ENCODE assay signal across 23 cellular contexts in genomic region chr6:114312931-114313330, GRCh38. TPM values are rescaled to one million over a fixed set of nuclear protein-coding genes. Genes with fewer than 3 reads are reported as not detected.
DNase-seq lines count a peak whose midpoint lies in the region; ATAC-seq and TF ChIP-seq lines count a peak whose summit lies in the region.
"Had no signal": no experiment of that assay in that cellular context is flagged by ENCODE, and none has a peak within 500 bp of the region (broad histone marks: within the 10 kb centered on the region; RNA-seq: fewer than 3 reads in every experiment).

No MANE protein-coding gene starts in this region.

- H3K27ac ChIP-seq in PC-3 (ENCODE audit: low read length): no peak overlapping the region
- H3K27ac ChIP-seq: C4-2B, Peyer's patch, SK-N-MC had no signal

- no TSS peak for BruUV-seq in PC-3 (replicated peaks; lab: Mats Ljungman, UMichigan)

- H3K27me3 ChIP-seq in PC-3 (ENCODE audit: low read length): no peaks in the 10 kb centered on the region
- H3K27me3 ChIP-seq: Peyer's patch had no signal

- H3F3A ChIP-seq in PC-3 (ENCODE audit: low read length, unreplicated experiment): no peaks in the 10 kb centered on the region

- H3K79me2 ChIP-seq in PC-3 (ENCODE audit: low read length): no peaks in the 10 kb centered on the region

- intact Hi-C loops in PC-3 (cut with micrococcal nuclease): no loop called here

- no peak overlapping the region for H3K4me2 ChIP-seq in PC-3 (ENCODE audit: low read length)

- H4K20me1 ChIP-seq in PC-3 (ENCODE audit: low read length): no peaks in the 10 kb centered on the region

- H3K9me3 ChIP-seq in PC-3 (ENCODE audit: low read length): no peaks in the 10 kb centered on the region
- H3K9me3 ChIP-seq: Peyer's patch had no signal

- CTCF ChIA-PET in PC-3 (lab: Charles Lee): no interaction called here

- peak; percentile 25 for DNase-seq in PC-3
- no peak for DNase-seq in NCI-H1417 treated with DMSO at 0.1 percent for 48 hours (lab: John Stamatoyannopoulos, UW)
- DNase-seq in SHP77 treated with DMSO at 0.1 percent for 48 hours (lab: John Stamatoyannopoulos, UW): no peak
- DNase-seq in HUDEP-2 (lab: John Stamatoyannopoulos, UW; ENCODE audit: unreplicated experiment in 76 of 76): no peak
- DNase-seq in activated naive CD4-positive, alpha-beta T cell treated with anti-CD3 and anti-CD28 coated beads, Interleukin-2, amount 50 U/mL, for 16 hours: no peak
- DNase-seq: activated B cell treated with CpG ODN at 0.5 μM for 24 hours; activated CD8-positive, alpha-beta T cell treated with anti-CD3 and anti-CD28 coated beads for 36 hours; activated naive CD4-positive, alpha-beta T cell treated with anti-CD3 and anti-CD28 coated beads, Interleukin-2, amount 10 ng/mL, durations not matched to agents 7 days and 5 days; activated T-cell treated with anti-CD3 and anti-CD28 coated beads, Interleukin-2, amount 50 U/mL, for 24 hours; DMS153; effector CD8-positive, alpha-beta T cell; GOT3; left cardiac atrium; NCI-H82; Peyer's patch had no signal

- peak; percentile 87 for ATAC-seq in GM18519 (IDR thresholded peaks at IDR 0.05; ENCODE audit: low FRiP score, unreplicated experiment)
- peak; percentile 62 for ATAC-seq in GM21529 (IDR thresholded peaks at IDR 0.05; ENCODE audit: unreplicated experiment)
- peak; percentile 75 for ATAC-seq in HG03432 (IDR thresholded peaks at IDR 0.05; ENCODE audit: unreplicated experiment)
- peak; percentile 38; the same call in 1 of the 2 replicates for ATAC-seq in PC-3
- ATAC-seq: activated CD8-positive, alpha-beta T cell treated with anti-CD3 and anti-CD28 coated beads for 36 hours; left cardiac atrium; sciatic nerve; stimulated activated effector memory CD8-positive, alpha-beta T cell treated with anti-CD3 and anti-CD28 coated beads, Interleukin-12 subunit alpha, Interleukin-12 subunit beta, amount 100 ng/mL, for 72 hours had no signal

- no peak overlapping the region for H3K9ac ChIP-seq in PC-3 (ENCODE audit: low read length)

- H2AFZ ChIP-seq in PC-3 (ENCODE audit: low read length): no peak overlapping the region

- H3K36me3 ChIP-seq in PC-3 (ENCODE audit: low read depth, low read length): no peaks in the 10 kb centered on the region
- H3K36me3 ChIP-seq: Peyer's patch had no signal

- POLR2A ChIA-PET in PC-3 (lab: Charles Lee; ENCODE audit: unreplicated experiment): no interaction called here

- H3K9me2 ChIP-seq in PC-3 (replicated peaks; ENCODE audit: low read length): no peaks in the 10 kb centered on the region

- no peak for TF ChIP-seq CTCF in PC-3 (conservative IDR thresholded peaks at IDR 0.05; ENCODE audit: low read depth, low read length)

- H3K4me3 ChIP-seq in PC-3 (ENCODE audit: low read length): no peak overlapping the region
- H3K4me3 ChIP-seq: Peyer's patch, SK-N-MC had no signal

- H3K4me1 ChIP-seq in PC-3 (ENCODE audit: insufficient read depth, low read length): no peaks in the 10 kb centered on the region
- H3K4me1 ChIP-seq: Peyer's patch had no signal

RNA-seq across cellular contexts. Expression of gene HS3ST5, which starts 29.9 kb away (rescaled TPM):
- total RNA-seq in PC-3 (2014; rRNA removed): 0.86 and 1.2 TPM in 2 replicates
- total RNA-seq: activated B cell treated with CpG ODN at 0.5 μM for 24 hours; activated CD8-positive, alpha-beta T cell treated with anti-CD3 and anti-CD28 coated beads for 36 hours; left cardiac atrium; mesenteric fat pad; Peyer's patch had no signal
